Comparison of ENCODE assay signal across 8 cellular contexts in the genomic region with DNA sequence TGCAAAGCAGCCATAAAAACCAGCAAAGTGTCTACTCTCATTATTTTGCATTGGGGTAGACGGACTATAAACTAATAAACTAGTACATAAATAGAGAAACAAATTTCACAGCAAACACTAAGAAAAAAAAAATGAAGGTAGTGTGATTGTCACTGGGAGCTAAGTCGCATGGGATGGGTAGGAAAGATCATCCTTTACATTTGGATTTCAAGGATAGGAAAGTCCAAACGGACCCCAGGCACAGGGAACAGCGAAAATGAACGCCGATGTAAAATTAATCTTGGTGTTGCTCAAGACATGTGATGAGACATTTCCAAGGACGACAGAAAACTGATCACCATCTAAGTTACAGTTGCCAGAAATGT. TPM values are rescaled to one million over a fixed set of nuclear protein-coding genes. Genes with fewer than 3 reads are reported as not detected.
DNase-seq lines count a peak whose midpoint lies in the region; ATAC-seq, FAIRE-seq and TF ChIP-seq lines count a peak whose summit lies in the region.

No MANE protein-coding gene starts in this region.

- DNase-seq in AG10803 (ENCODE audit: low read depth) (no peak), bronchial epithelial cell (ENCODE audit: low read depth) (no peak), urothelium cell line (ENCODE audit: low spot score) (no peak)
- no peak for DNase-seq in Jurkat, Clone E6-1 (ENCODE audit: low read depth, low spot score)
- no peak for DNase-seq in naive thymus-derived CD8-positive, alpha-beta T cell
- DNase-seq in activated CD4-positive, CD25-positive, alpha-beta regulatory T cell (lab: John Stamatoyannopoulos, UW) = no peak

- FAIRE-seq in bronchial epithelial cell (lab: Jason Lieb, UNC) (no peak), urothelium cell line (lab: Jason Lieb, UNC) (no peak)

- no peaks in the 10 kb centered on the region for H3K27me3 ChIP-seq in bronchial epithelial cell (ENCODE audit: control insufficient read depth, insufficient read depth, low read length)

- H3K36me3 ChIP-seq in bronchial epithelial cell (ENCODE audit: control insufficient read depth, insufficient read depth, low read length) = peaks cover 4% of the 10 kb centered on the region

- peaks cover 25 to 64% (median 56%) of the 10 kb centered on the region in 4 donors for H3K4me1 Mint-ChIP-seq in naive thymus-derived CD8-positive, alpha-beta T cell

- TF ChIP-seq CTCF in AG10803 (conservative IDR thresholded peaks at IDR 0.05; ENCODE audit: low read length) (no peak), bronchial epithelial cell (IDR thresholded peaks at IDR 0.05; ENCODE audit: insufficient read depth, low read length, severe bottlenecking) (no peak)

- peak overlapping the region; percentile 80 to 96 (median 92) for H3K4me3 Mint-ChIP-seq in naive thymus-derived CD8-positive, alpha-beta T cell

- H3K4me3 ChIP-seq in AG10803 (ENCODE audit: low read length) (peak overlapping the region; percentile 54), bronchial epithelial cell (ENCODE audit: low read depth, low read length) (peak overlapping the region; percentile 24)
- peak overlapping the region; percentile 94 for H3K4me3 ChIP-seq in Jurkat, Clone E6-1 (ENCODE audit: low read length)

- POLR2A ChIA-PET in naive thymus-derived CD8-positive, alpha-beta T cell (lab: Charles Lee) = interaction anchor here (0.6 to 1.6 kb wide), 7 partner anchors 36 to 308 kb away, joined by 3 to 5 read pairs (median 3); a partner anchor contains a TSS

- H3K9me3 Mint-ChIP-seq in naive thymus-derived CD8-positive, alpha-beta T cell = no peaks in the 10 kb centered on the region

- peak overlapping the region; percentile 87 to 98 (median 96) for H3K27ac Mint-ChIP-seq in naive thymus-derived CD8-positive, alpha-beta T cell

- peaks cover 0 to 2% (median 0%) of the 10 kb centered on the region in 3 donors for H3K36me3 Mint-ChIP-seq in naive thymus-derived CD8-positive, alpha-beta T cell

- ATAC-seq in naive thymus-derived CD8-positive, alpha-beta T cell = no peak
- ATAC-seq in GM18520 (IDR thresholded peaks at IDR 0.05; ENCODE audit: unreplicated experiment) (no peak), HG02588 (IDR thresholded peaks at IDR 0.05; ENCODE audit: unreplicated experiment) (no peak)

- no peaks in the 10 kb centered on the region for H3K27me3 Mint-ChIP-seq in naive thymus-derived CD8-positive, alpha-beta T cell

RNA-seq across cellular contexts. Expression of a gene that starts 0.7 kb away (rescaled TPM):
- 72.5 TPM for polyA plus RNA-seq in Jurkat, Clone E6-1 (2012; ENCODE audit: insufficient read depth, insufficient read length)
- 19.7 and 26.5 TPM in 2 replicates for total RNA-seq in bronchial epithelial cell
- 10 to 100 TPM; 33.8 to 34.3 TPM for total RNA-seq in naive thymus-derived CD8-positive, alpha-beta T cell
- polyA plus RNA-seq in naive thymus-derived CD8-positive, alpha-beta T cell = 10 to 100 TPM; 23.4 to 37.0 (median 28.4) TPM

RNA-seq across cellular contexts. Expression of a gene that starts 1.5 kb away (rescaled TPM):
- 169 TPM for polyA plus RNA-seq in Jurkat, Clone E6-1 (2012; ENCODE audit: insufficient read depth, insufficient read length)
- 55.6 and 86.4 TPM in 2 replicates for total RNA-seq in bronchial epithelial cell
- 10 to 100 TPM; 33.0 to 40.6 TPM for total RNA-seq in naive thymus-derived CD8-positive, alpha-beta T cell
- 10 to 100 TPM; 28.8 to 38.6 (median 37.8) TPM for polyA plus RNA-seq in naive thymus-derived CD8-positive, alpha-beta T cell

RNA-seq across cellular contexts. Expression of a gene that starts 35.9 kb away (rescaled TPM):
- polyA plus RNA-seq in Jurkat, Clone E6-1 (2012; ENCODE audit: insufficient read depth, insufficient read length) = 2.6 TPM
- total RNA-seq in bronchial epithelial cell = 3.2 and 3.9 TPM in 2 replicates
- 1 to 10 TPM; 7.6 to 7.8 TPM for total RNA-seq in naive thymus-derived CD8-positive, alpha-beta T cell
- polyA plus RNA-seq in naive thymus-derived CD8-positive, alpha-beta T cell = 1 to 10 TPM; 3.6 to 8.3 (median 4.5) TPM

RNA-seq across cellular contexts. Expression of a gene that starts 43.9 kb away (rescaled TPM):
- polyA plus RNA-seq in Jurkat, Clone E6-1 (2012; ENCODE audit: insufficient read depth, insufficient read length) = 62.6 TPM
- total RNA-seq in bronchial epithelial cell = 24.0 and 38.9 TPM in 2 replicates
- 10 to 100 TPM; 23.2 to 23.4 TPM for total RNA-seq in naive thymus-derived CD8-positive, alpha-beta T cell
- 10 to 100 TPM; 41.1 to 43.8 (median 41.6) TPM for polyA plus RNA-seq in naive thymus-derived CD8-positive, alpha-beta T cell

RNA-seq across cellular contexts. Expression of a gene that starts 57.5 kb away (rescaled TPM):
- polyA plus RNA-seq in Jurkat, Clone E6-1 (2012; ENCODE audit: insufficient read depth, insufficient read length) = 5.2 TPM
- total RNA-seq in bronchial epithelial cell = 4.6 and 4.7 TPM in 2 replicates
- total RNA-seq in naive thymus-derived CD8-positive, alpha-beta T cell = 1 to 10 TPM; 7.4 to 8.7 TPM
- polyA plus RNA-seq in naive thymus-derived CD8-positive, alpha-beta T cell = 1 to 10 TPM; 1.0 to 3.4 (median 2.2) TPM

Comparison
In these comparisons a context has a peak if more than half of its experiments do, and no peak if none do; other contexts are left out.
1. H3K4me3 ChIP-seq: peak in every context shown above with its lines; median percentile 94 in Jurkat, Clone E6-1; 54 in AG10803; 24 in bronchial epithelial cell.